In genomic region chr7:2646336-2646679, GRCh38 we compare ENCODE assay signal across 1 cellular context.
A peak's percentile ranks its signal among the peaks of the same experiment; 100 is the strongest.
TF ChIP-seq lines count a peak whose summit lies in the region.

No MANE protein-coding gene starts in this region.

TF ChIP-seq in HepG2, 621 proteins besides CTCF, POLR2A, EP300 and RAD21:
- TF ChIP-seq POLR2G (IDR thresholded peaks at IDR 0.05; ENCODE audit: low read depth, low read length), result 0 out of 2 replicates have a peak, but pooled peaks have one; percentile 26
- TF ChIP-seq IKZF5 (CRISPR knock-in tag; IDR thresholded peaks at IDR 0.05), result no peak
- TF ChIP-seq AGO2 (optimal IDR thresholded peaks at IDR 0.05; ENCODE audit: low read depth, low read length), result peak; percentile 12
